8 cellular contexts compared by ENCODE assay signal in genomic region chr4:83535520-83535944, GRCh38. TPM values are rescaled to one million over a fixed set of nuclear protein-coding genes. Genes with fewer than 3 reads are reported as not detected.
A peak's percentile ranks its signal among the peaks of the same experiment; 100 is the strongest.
DNase-seq lines count a peak whose midpoint lies in the region; ATAC-seq and TF ChIP-seq lines count a peak whose summit lies in the region.

No MANE protein-coding gene starts in this region.

- peak overlapping the region; percentile 96 for H3K4me3 ChIP-seq in GM23338

- H2AFZ ChIP-seq in GM23338 = peak overlapping the region; percentile 97

- H3K36me3 ChIP-seq in GM23338 (ENCODE audit: insufficient read depth) = no peaks in the 10 kb centered on the region

- H3F3A ChIP-seq in GM23338 (replicated peaks; ENCODE audit: low read depth) = no peaks in the 10 kb centered on the region

- H3K4me1 ChIP-seq in GM23338 (ENCODE audit: insufficient read depth) = peaks cover 5% of the 10 kb centered on the region

- peaks cover 48% of the 10 kb centered on the region for H3K27me3 Mint-ChIP-seq in GM23338 (ENCODE audit: insufficient read depth, low read depth, poor library complexity)

- H3K79me2 ChIP-seq in GM23338 (replicated peaks; ENCODE audit: insufficient read depth) = no peaks in the 10 kb centered on the region

- peaks cover 10% of the 10 kb centered on the region; the same call in 2 of the 3 replicates for H3K4me1 Mint-ChIP-seq in GM23338

- H3K9me3 Mint-ChIP-seq in GM23338 = no peaks in the 10 kb centered on the region

- H3K9me2 ChIP-seq in GM23338 (ENCODE audit: insufficient read depth) = no peaks in the 10 kb centered on the region

- ATAC-seq in GM23338 = peak; percentile 72
- ATAC-seq in left lobe of liver = peak; percentile 70
- ATAC-seq in GM18861 (IDR thresholded peaks at IDR 0.05; ENCODE audit: unreplicated experiment) = no peak

- H3K27ac ChIP-seq in GM23338 (ENCODE audit: low read depth) (no peak overlapping the region), VCaP (peak overlapping the region; percentile 46)

- no peaks in the 10 kb centered on the region for H4K20me1 ChIP-seq in GM23338 (replicated peaks; ENCODE audit: insufficient read depth)

- H3K4me2 ChIP-seq in GM23338 = peak overlapping the region; percentile 89

- H3K27me3 ChIP-seq in GM23338 (ENCODE audit: insufficient read depth) = peaks cover 70% of the 10 kb centered on the region

- DNase-seq in ELF-1 (ENCODE audit: low read depth, low spot score) (peak; percentile 49), GM23338 (ENCODE audit: low spot score) (peak; percentile 75), M059J (ENCODE audit: low read depth) (peak; percentile 58), cerebellum (ENCODE audit: low spot score) (peak; percentile 75), left lobe of liver (ENCODE audit: low spot score) (peak; percentile 74)
- DNase-seq in stimulated activated CD4-positive, alpha-beta T cell treated with anti-CD3 and anti-CD28 coated beads, Interleukin-2, amount 100 ng/mL, for 48 hours = peak; percentile 20 to 27

- H3K4me3 Mint-ChIP-seq in GM23338 = peak overlapping the region; percentile 85

- TF ChIP-seq CTCF in GM23338 (conservative IDR thresholded peaks at IDR 0.05; ENCODE audit: low read depth in 2 of 2) (no peak), VCaP (conservative IDR thresholded peaks at IDR 0.05) (no peak)

- H3K36me3 Mint-ChIP-seq in GM23338 (ENCODE audit: low read depth) = no peaks in the 10 kb centered on the region

- H3K27ac Mint-ChIP-seq in GM23338 = no peak overlapping the region

TF ChIP-seq in GM23338, 12 proteins besides CTCF, POLR2A, EP300 and RAD21:
- TF ChIP-seq EZH2 (IDR thresholded peaks at IDR 0.05; ENCODE audit: low read depth, unreplicated experiment) = peak; percentile 61
- TF ChIP-seq, protein P1, sequence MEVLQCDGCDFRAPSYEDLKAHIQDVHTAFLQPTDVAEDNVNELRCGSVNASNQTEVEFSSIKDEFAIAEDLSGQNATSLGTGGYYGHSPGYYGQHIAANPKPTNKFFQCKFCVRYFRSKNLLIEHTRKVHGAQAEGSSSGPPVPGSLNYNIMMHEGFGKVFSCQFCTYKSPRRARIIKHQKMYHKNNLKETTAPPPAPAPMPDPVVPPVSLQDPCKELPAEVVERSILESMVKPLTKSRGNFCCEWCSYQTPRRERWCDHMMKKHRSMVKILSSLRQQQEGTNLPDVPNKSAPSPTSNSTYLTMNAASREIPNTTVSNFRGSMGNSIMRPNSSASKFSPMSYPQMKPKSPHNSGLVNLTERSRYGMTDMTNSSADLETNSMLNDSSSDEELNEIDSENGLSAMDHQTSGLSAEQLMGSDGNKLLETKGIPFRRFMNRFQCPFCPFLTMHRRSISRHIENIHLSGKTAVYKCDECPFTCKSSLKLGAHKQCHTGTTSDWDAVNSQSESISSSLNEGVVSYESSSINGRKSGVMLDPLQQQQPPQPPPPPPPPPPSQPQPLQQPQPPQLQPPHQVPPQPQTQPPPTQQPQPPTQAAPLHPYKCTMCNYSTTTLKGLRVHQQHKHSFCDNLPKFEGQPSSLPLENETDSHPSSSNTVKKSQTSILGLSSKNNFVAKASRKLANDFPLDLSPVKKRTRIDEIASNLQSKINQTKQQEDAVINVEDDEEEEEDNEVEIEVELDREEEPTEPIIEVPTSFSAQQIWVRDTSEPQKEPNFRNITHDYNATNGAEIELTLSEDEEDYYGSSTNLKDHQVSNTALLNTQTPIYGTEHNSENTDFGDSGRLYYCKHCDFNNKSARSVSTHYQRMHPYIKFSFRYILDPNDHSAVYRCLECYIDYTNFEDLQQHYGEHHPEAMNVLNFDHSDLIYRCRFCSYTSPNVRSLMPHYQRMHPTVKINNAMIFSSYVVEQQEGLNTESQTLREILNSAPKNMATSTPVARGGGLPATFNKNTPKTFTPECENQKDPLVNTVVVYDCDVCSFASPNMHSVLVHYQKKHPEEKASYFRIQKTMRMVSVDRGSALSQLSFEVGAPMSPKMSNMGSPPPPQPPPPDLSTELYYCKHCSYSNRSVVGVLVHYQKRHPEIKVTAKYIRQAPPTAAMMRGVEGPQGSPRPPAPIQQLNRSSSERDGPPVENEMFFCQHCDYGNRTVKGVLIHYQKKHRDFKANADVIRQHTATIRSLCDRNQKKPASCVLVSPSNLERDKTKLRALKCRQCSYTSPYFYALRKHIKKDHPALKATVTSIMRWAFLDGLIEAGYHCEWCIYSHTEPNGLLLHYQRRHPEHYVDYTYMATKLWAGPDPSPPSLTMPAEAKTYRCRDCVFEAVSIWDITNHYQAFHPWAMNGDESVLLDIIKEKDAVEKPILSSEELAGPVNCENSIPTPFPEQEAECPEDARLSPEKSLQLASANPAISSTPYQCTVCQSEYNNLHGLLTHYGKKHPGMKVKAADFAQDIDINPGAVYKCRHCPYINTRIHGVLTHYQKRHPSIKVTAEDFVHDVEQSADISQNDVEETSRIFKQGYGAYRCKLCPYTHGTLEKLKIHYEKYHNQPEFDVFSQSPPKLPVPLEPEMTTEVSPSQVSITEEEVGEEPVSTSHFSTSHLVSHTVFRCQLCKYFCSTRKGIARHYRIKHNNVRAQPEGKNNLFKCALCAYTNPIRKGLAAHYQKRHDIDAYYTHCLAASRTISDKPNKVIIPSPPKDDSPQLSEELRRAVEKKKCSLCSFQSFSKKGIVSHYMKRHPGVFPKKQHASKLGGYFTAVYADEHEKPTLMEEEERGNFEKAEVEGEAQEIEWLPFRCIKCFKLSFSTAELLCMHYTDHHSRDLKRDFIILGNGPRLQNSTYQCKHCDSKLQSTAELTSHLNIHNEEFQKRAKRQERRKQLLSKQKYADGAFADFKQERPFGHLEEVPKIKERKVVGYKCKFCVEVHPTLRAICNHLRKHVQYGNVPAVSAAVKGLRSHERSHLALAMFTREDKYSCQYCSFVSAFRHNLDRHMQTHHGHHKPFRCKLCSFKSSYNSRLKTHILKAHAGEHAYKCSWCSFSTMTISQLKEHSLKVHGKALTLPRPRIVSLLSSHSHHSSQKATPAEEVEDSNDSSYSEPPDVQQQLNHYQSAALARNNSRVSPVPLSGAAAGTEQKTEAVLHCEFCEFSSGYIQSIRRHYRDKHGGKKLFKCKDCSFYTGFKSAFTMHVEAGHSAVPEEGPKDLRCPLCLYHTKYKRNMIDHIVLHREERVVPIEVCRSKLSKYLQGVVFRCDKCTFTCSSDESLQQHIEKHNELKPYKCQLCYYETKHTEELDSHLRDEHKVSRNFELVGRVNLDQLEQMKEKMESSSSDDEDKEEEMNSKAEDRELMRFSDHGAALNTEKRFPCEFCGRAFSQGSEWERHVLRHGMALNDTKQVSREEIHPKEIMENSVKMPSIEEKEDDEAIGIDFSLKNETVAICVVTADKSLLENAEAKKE (CRISPR knock-in tag; IDR thresholded peaks at IDR 0.05) = no peak
- no peak for TF ChIP-seq STAT1 (IDR thresholded peaks at IDR 0.05; ENCODE audit: unreplicated experiment)

RNA-seq across cellular contexts. Expression of gene GPAT3, which starts 0.4 kb away (rescaled TPM):
- 2.0 and 5.7 TPM in 2 replicates for total RNA-seq in GM23338 (2014; rRNA removed; shearing (Covaris generic))
- polyA plus RNA-seq in GM23338 (2016; fragmentation: Nextera tagmentation; extraction: Ambion mirVana) = 0.77 and 1.2 TPM in 2 replicates
- 15.4 and 29.8 TPM in 2 replicates for total RNA-seq in M059J (2014; rRNA removed; shearing (Covaris generic))
- total RNA-seq in cerebellum (0.27 TPM), left lobe of liver (9.0 TPM)

RNA-seq across cellular contexts. Expression of gene ABRAXAS1, which starts 50.6 kb away (rescaled TPM):
- total RNA-seq in GM23338 (2014; rRNA removed; shearing (Covaris generic)) = 25.2 and 26.8 TPM in 2 replicates
- 5.7 and 8.0 TPM in 2 replicates for polyA plus RNA-seq in GM23338 (2016; fragmentation: Nextera tagmentation; extraction: Ambion mirVana)
- total RNA-seq in M059J (2014; rRNA removed; shearing (Covaris generic)) = 2.5 and 5.4 TPM in 2 replicates
- 11.1 TPM for total RNA-seq in cerebellum
- 1.8 TPM for total RNA-seq in left lobe of liver

Comparison
In these comparisons a context has a peak if more than half of its experiments do, and no peak if none do; other contexts are left out.
1. DNase-seq: peak in every context shown above with its lines; median percentile 75 in GM23338; 75 in cerebellum; 74 in left lobe of liver; 58 in M059J; 49 in ELF-1; 24 in stimulated activated CD4-positive, alpha-beta T cell treated with anti-CD3 and anti-CD28 coated beads, Interleukin-2, amount 100 ng/mL, for 48 hours.